In the genomic region with DNA sequence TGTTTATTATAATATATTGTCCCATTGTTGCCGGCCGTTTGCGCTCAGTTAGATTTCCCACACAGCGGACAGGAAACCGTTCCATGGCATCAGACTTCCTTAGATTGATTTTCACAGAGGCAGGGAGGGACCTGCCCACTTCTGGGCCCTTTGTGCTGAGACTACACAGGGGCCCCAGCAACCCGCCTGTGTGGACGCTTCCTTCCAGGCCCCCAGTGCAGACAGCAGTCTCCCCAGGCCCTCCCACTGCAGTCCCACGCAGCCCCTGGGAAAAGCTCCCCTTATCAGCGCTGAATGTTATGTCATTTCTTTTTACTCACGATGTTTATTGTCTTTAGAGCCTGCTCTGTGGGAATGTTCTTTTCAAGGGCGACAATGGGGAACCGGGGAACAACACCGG, we compare ENCODE assay signal across 1 cellular context.
TF ChIP-seq lines count a peak whose summit lies in the region.

No MANE protein-coding gene starts in this region.

TF ChIP-seq in IMR-90, 13 proteins besides CTCF, POLR2A, EP300 and RAD21 (continued from another document):
- TF ChIP-seq MAZ (IDR thresholded peaks at IDR 0.05; ENCODE audit: borderline replicate concordance, low read depth, low read length) (no peak), USF2 (IDR thresholded peaks at IDR 0.05; ENCODE audit: low read depth, low read length) (no peak), CHD1 (IDR thresholded peaks at IDR 0.05; ENCODE audit: low read depth, low read length) (no peak), SMC3 (IDR thresholded peaks at IDR 0.05; ENCODE audit: low read depth, low read length) (no peak), BHLHE40 (IDR thresholded peaks at IDR 0.05; ENCODE audit: low read depth, low read length) (no peak)
TF ChIP-seq in IMR-90: peak in this region for 0.
